ENCODE assay signal across 23 cellular contexts in genomic region chr2:213640742-213641425, GRCh38.
DNase-seq lines count a peak whose midpoint lies in the region; TF ChIP-seq lines count a peak whose summit lies in the region.
"Had no signal": no experiment of that assay in that cellular context is flagged by ENCODE, and none has a peak within 500 bp of the region (broad histone marks: within the 10 kb centered on the region; RNA-seq: fewer than 3 reads in every experiment).

No MANE protein-coding gene starts in this region.

- 22 to 25% methylated on average over 3 of the region's 3 CpGs for WGBS in esophagus, 2 donors
- 32% methylated on average over 3 of the region's 3 CpGs for WGBS in suprapubic skin
- whole genome bisulfite sequencing in transverse colon (ENCODE audit: low coverage in 1 of 2), 2 donors, result 41% methylated on average over 3 of the region's 3 CpGs; no CpG with 5 or more reads in 1 of the 2 donors

- H3K9me3 Mint-ChIP-seq in type B pancreatic cell, result peaks cover 8% of the 10 kb centered on the region
- H3K9me3 Mint-ChIP-seq in activated CD4-positive, alpha-beta memory T cell treated with anti-CD3 and anti-CD28 coated beads for 36 hours, result peaks cover 5% of the 10 kb centered on the region

- H3K36me3 Mint-ChIP-seq in type B pancreatic cell, result no peaks in the 10 kb centered on the region
- H3K36me3 Mint-ChIP-seq in activated CD4-positive, alpha-beta memory T cell treated with anti-CD3 and anti-CD28 coated beads for 36 hours, result no peaks in the 10 kb centered on the region
- H3K36me3 Mint-ChIP-seq: natural killer cell treated with Interleukin-12 subunit alpha and Interleukin-12 subunit beta and Interleukin-15 and Interleukin-18, amount 100 ng/mL, for 72 hours had no signal

- intact Hi-C loops in activated CD4-positive, alpha-beta memory T cell treated with anti-CD3 and anti-CD28 coated beads for 36 hours (cut with micrococcal nuclease), result no loop called here
- intact Hi-C loops in transverse colon (cut with DNase I; ENCODE audit: low total_unique reads), result no loop called here

- no peaks in the 10 kb centered on the region for H3K9me3 ChIP-seq in esophagus (ENCODE audit: control insufficient read depth in 2 of 2, insufficient read depth in 1 of 2, low read depth in 1 of 2, low read length in 1 of 2)
- H3K9me3 ChIP-seq in suprapubic skin, result no peaks in the 10 kb centered on the region
- H3K9me3 ChIP-seq in transverse colon, result peaks cover 0 to 3% of the 10 kb centered on the region in 2 donors
- H3K9me3 ChIP-seq: BE2C had no signal

- peaks cover 0 to 2% of the 10 kb centered on the region in 2 donors for H3K4me1 ChIP-seq in esophagus (ENCODE audit: control insufficient read depth in 2 of 2, insufficient read depth in 2 of 2, low read length in 1 of 2)
- no peaks in the 10 kb centered on the region for H3K4me1 ChIP-seq in suprapubic skin
- no peaks in the 10 kb centered on the region for H3K4me1 ChIP-seq in transverse colon
- H3K4me1 ChIP-seq: BE2C had no signal

- CTCF ChIA-PET in activated CD4-positive, alpha-beta memory T cell treated with anti-CD3 and anti-CD28 coated beads for 36 hours (lab: Charles Lee), result no interaction called here

- TF ChIP-seq CTCF in suprapubic skin (IDR thresholded peaks at IDR 0.05) (no peak), type B pancreatic cell (conservative IDR thresholded peaks at IDR 0.05) (no peak), transverse colon (IDR thresholded peaks at IDR 0.05) (no peak)

- TF ChIP-seq POLR2A in suprapubic skin (IDR thresholded peaks at IDR 0.05) (no peak), transverse colon (IDR thresholded peaks at IDR 0.05) (no peak)

- H3K27me3 ChIP-seq in esophagus (ENCODE audit: control insufficient read depth in 1 of 2, insufficient read depth in 2 of 2, low read length in 2 of 2), result no peaks in the 10 kb centered on the region
- H3K27me3 ChIP-seq in suprapubic skin, result no peaks in the 10 kb centered on the region
- no peaks in the 10 kb centered on the region for H3K27me3 ChIP-seq in transverse colon
- H3K27me3 ChIP-seq: BE2C, tibial artery had no signal

- TF ChIP-seq EP300 in suprapubic skin (IDR thresholded peaks at IDR 0.05), result no peak
- no peak for TF ChIP-seq EP300 in transverse colon (IDR thresholded peaks at IDR 0.05; ENCODE audit: low read depth)

- H3K27ac ChIP-seq in esophagus (ENCODE audit: low read depth in 2 of 2, low read length in 1 of 2) (peak overlapping the region; percentile 87), suprapubic skin (peak overlapping the region; percentile 66), transverse colon (no peak overlapping the region)

- no peaks in the 10 kb centered on the region for H3K4me1 Mint-ChIP-seq in type B pancreatic cell (ENCODE audit: unreplicated experiment)
- H3K4me1 Mint-ChIP-seq in activated CD4-positive, alpha-beta memory T cell treated with anti-CD3 and anti-CD28 coated beads for 36 hours (ENCODE audit: low read depth), result no peaks in the 10 kb centered on the region

- H3K27ac Mint-ChIP-seq in type B pancreatic cell, result no peak overlapping the region
- H3K27ac Mint-ChIP-seq in activated CD4-positive, alpha-beta memory T cell treated with anti-CD3 and anti-CD28 coated beads for 36 hours, result no peak overlapping the region
- H3K27ac Mint-ChIP-seq: activated T-cell treated with anti-CD3 and anti-CD28 coated beads, Interleukin-2, amount 50 U/mL, for 24 hours; natural killer cell treated with Interleukin-12 subunit alpha and Interleukin-12 subunit beta and Interleukin-15 and Interleukin-18, amount 100 ng/mL, for 72 hours had no signal

- H3K4me3 ChIP-seq in esophagus (ENCODE audit: low read depth in 1 of 2, low read length in 2 of 2), result no peak overlapping the region
- no peak overlapping the region for H3K4me3 ChIP-seq in suprapubic skin
- no peak overlapping the region for H3K4me3 ChIP-seq in transverse colon
- H3K4me3 ChIP-seq: skin epidermis, tibial artery had no signal

- no peak overlapping the region for H3K4me3 Mint-ChIP-seq in type B pancreatic cell
- no peak overlapping the region for H3K4me3 Mint-ChIP-seq in activated CD4-positive, alpha-beta memory T cell treated with anti-CD3 and anti-CD28 coated beads for 36 hours
- H3K4me3 Mint-ChIP-seq: activated T-cell treated with anti-CD3 and anti-CD28 coated beads, Interleukin-2, amount 50 U/mL, for 24 hours; natural killer cell treated with Interleukin-12 subunit alpha and Interleukin-12 subunit beta and Interleukin-15 and Interleukin-18, amount 100 ng/mL, for 72 hours had no signal

- POLR2A ChIA-PET in activated CD4-positive, alpha-beta memory T cell treated with anti-CD3 and anti-CD28 coated beads for 36 hours (lab: Charles Lee), result no interaction called here

- H3K36me3 ChIP-seq in esophagus (ENCODE audit: control insufficient read depth in 2 of 2, insufficient read depth in 2 of 2, low read length in 1 of 2), result no peaks in the 10 kb centered on the region
- no peaks in the 10 kb centered on the region for H3K36me3 ChIP-seq in suprapubic skin
- H3K36me3 ChIP-seq in transverse colon, result no peaks in the 10 kb centered on the region
- H3K36me3 ChIP-seq: BE2C, tibial artery had no signal

- no peaks in the 10 kb centered on the region for H3K27me3 Mint-ChIP-seq in type B pancreatic cell
- no peaks in the 10 kb centered on the region for H3K27me3 Mint-ChIP-seq in activated CD4-positive, alpha-beta memory T cell treated with anti-CD3 and anti-CD28 coated beads for 36 hours
- H3K27me3 Mint-ChIP-seq: activated T-cell treated with anti-CD3 and anti-CD28 coated beads, Interleukin-2, amount 50 U/mL, for 24 hours; natural killer cell treated with Interleukin-12 subunit alpha and Interleukin-12 subunit beta and Interleukin-15 and Interleukin-18, amount 100 ng/mL, for 72 hours had no signal

- in situ Hi-C loops in transverse colon (cut with MboI; ENCODE audit: low pct_ligation_motif_present in 1 of 4, low pct_unique_long_range_greater_than_20kb in 1 of 4, low sequenced_read_pairs in 3 of 4), result no loop called here

- DNase-seq in NCI-H1417 (lab: John Stamatoyannopoulos, UW) (peak in 2 of 3 experiments; percentile 14 to 22), NCI-H1417 treated with DMSO at 0.1 percent for 48 hours (lab: John Stamatoyannopoulos, UW) (no peak), NCI-H69 (lab: John Stamatoyannopoulos, UW) (peak; percentile 92), suprapubic skin (ENCODE audit: low spot score in 2 of 2) (no peak), type B pancreatic cell (ENCODE audit: extremely low spot score, unreplicated experiment) (no peak), transverse colon (no peak)
- DNase-seq in activated CD4-positive, alpha-beta memory T cell treated with anti-CD3 and anti-CD28 coated beads for 36 hours, result no peak
- DNase-seq: 8988T; activated CD4-positive, CD25-positive, alpha-beta regulatory T cell treated with anti-CD3 and anti-CD28 coated beads, Interleukin-2, amount 50 U/mL, for 72 hours; activated naive CD4-positive, alpha-beta T cell; activated T-cell treated with anti-CD3 and anti-CD28 coated beads, Interleukin-2, amount 50 U/mL, for 24 hours; amygdala; BE2C; NCI-H1694; NCI-H524 treated with DMSO at 0.1 percent for 48 hours; posterior cingulate gyrus; SHP77 treated with DMSO at 0.1 percent for 48 hours; stimulated activated CD4-positive, alpha-beta T cell treated with anti-CD3 and anti-CD28 coated beads, Interleukin-2, amount 100 ng/mL, for 48 hours; stimulated activated naive CD4-positive, alpha-beta T cell treated with Interleukin-2 at 50 U/mL for 16 hours; tibial artery had no signal

Comparison
In these comparisons a context has a peak if more than half of its experiments do, and no peak if none do; other contexts are left out.
1. DNase-seq: peak in NCI-H1417 (2 of 3) and NCI-H69 (single experiment); none in NCI-H1417 treated with DMSO at 0.1 percent for 48 hours (single experiment), suprapubic skin (0 of 2), type B pancreatic cell (single experiment), activated CD4-positive, alpha-beta memory T cell treated with anti-CD3 and anti-CD28 coated beads for 36 hours (single experiment) and transverse colon (single experiment).
2. H3K27ac ChIP-seq: peak in esophagus (2 of 2) and suprapubic skin (single experiment); none in transverse colon (0 of 4).